In the genomic region with DNA sequence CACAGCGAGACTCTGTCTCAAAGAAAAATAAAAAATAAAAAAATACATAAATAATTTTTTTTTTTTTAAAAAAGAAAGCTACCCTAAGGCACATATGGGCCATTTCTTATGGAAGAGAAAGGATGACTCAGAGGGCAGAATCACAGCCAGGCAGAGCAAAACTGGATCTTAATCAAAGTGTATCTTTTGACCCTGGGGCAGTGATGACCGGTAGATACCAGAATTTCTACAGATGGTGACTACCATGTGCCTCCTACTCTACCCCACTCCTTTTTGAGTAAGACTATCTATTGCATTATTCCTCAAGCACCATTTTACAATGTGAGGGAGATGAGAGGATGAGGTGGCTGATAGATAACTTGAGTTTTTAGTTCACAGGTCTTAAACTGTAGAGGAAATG, we compare ENCODE assay signal across 14 cellular contexts. TPM values are rescaled to one million over a fixed set of nuclear protein-coding genes. Genes with fewer than 3 reads are reported as not detected.
DNase-seq lines count a peak whose midpoint lies in the region; ATAC-seq and TF ChIP-seq lines count a peak whose summit lies in the region.
"Had no signal": no experiment of that assay in that cellular context is flagged by ENCODE, and none has a peak within 500 bp of the region (broad histone marks: within the 10 kb centered on the region; RNA-seq: fewer than 3 reads in every experiment).

No MANE protein-coding gene starts in this region.

- H3K23ac ChIP-seq in neuronal stem cell (ENCODE audit: low read depth, low read length, poor library complexity) = no peak overlapping the region
- H3K23ac ChIP-seq in mesendoderm (ENCODE audit: low read length) = no peak overlapping the region

- H3K9me3 ChIP-seq in RWPE2 (ENCODE audit: severe bottlenecking) = no peaks in the 10 kb centered on the region
- H3K9me3 ChIP-seq in neuronal stem cell (replicated peaks in 1 of 2; ENCODE audit: control insufficient read depth in 2 of 2, insufficient read depth in 1 of 2, low read depth in 1 of 2, low read length in 2 of 2) = peaks cover 0 to 2% of the 10 kb centered on the region in 2 donors
- H3K9me3 ChIP-seq: SJCRH30 had no signal

- H3K4me3 ChIP-seq in RWPE2 (ENCODE audit: severe bottlenecking) (no peak overlapping the region), neuronal stem cell (ENCODE audit: low read length in 2 of 2) (no peak overlapping the region), mesendoderm (ENCODE audit: low read length) (no peak overlapping the region)
- H3K4me3 ChIP-seq: SJCRH30 had no signal

- WGBS in neuronal stem cell (ENCODE audit: extremely low coverage in 2 of 2, insufficient read length in 2 of 2, insufficient replicate concordance in 1 of 2), 2 donors = no CpG with 5 or more reads among the region's 2 CpGs
- WGBS in mesendoderm (ENCODE audit: extremely low coverage, insufficient coverage, low lambda C conversion rate) = no CpG with 5 or more reads among the region's 2 CpGs

- ATAC-seq in RWPE2 (ENCODE audit: low read depth) = peak; percentile 55
- ATAC-seq in left lobe of liver = no peak
- ATAC-seq: CD8-positive, alpha-beta T cell had no signal

- H3K27me3 ChIP-seq in RWPE2 (ENCODE audit: insufficient read depth, poor library complexity, severe bottlenecking) = no peaks in the 10 kb centered on the region
- no peaks in the 10 kb centered on the region for H3K27me3 ChIP-seq in neuronal stem cell (ENCODE audit: control insufficient read depth in 3 of 3, insufficient read depth in 3 of 3, low read depth in 1 of 3, low read length in 3 of 3)
- no peaks in the 10 kb centered on the region for H3K27me3 ChIP-seq in mesendoderm (ENCODE audit: insufficient read depth, low read length, poor library complexity)
- H3K27me3 ChIP-seq: SJCRH30 had no signal

- H4K91ac ChIP-seq in neuronal stem cell (ENCODE audit: low read depth, low read length, poor library complexity) = no peak overlapping the region

- no peak overlapping the region for H4K5ac ChIP-seq in mesendoderm (ENCODE audit: low read length)

- H4K8ac ChIP-seq in neuronal stem cell (ENCODE audit: low read depth, low read length) = no peak overlapping the region
- no peak overlapping the region for H4K8ac ChIP-seq in mesendoderm (ENCODE audit: low read depth, low read length)

- H3K79me1 ChIP-seq in neuronal stem cell (ENCODE audit: low read depth, low read length) (no peaks in the 10 kb centered on the region), mesendoderm (ENCODE audit: low read length) (no peaks in the 10 kb centered on the region)

- H2BK5ac ChIP-seq in neuronal stem cell (ENCODE audit: low read length) (no peak overlapping the region), mesendoderm (ENCODE audit: low read length) (no peak overlapping the region)

- H3K56ac ChIP-seq in mesendoderm (ENCODE audit: low read length) = no peak overlapping the region

- no peaks in the 10 kb centered on the region for H3K79me2 ChIP-seq in mesendoderm (ENCODE audit: control insufficient read depth, insufficient read depth, low read length)

- H3K4ac ChIP-seq in neuronal stem cell (ENCODE audit: low read length) (no peak overlapping the region), mesendoderm (ENCODE audit: low read depth, low read length) (no peak overlapping the region)

- H3K18ac ChIP-seq in neuronal stem cell (ENCODE audit: low read length) = no peak overlapping the region
- H3K18ac ChIP-seq in mesendoderm (ENCODE audit: low read length) = no peak overlapping the region

- no peak overlapping the region for H2BK15ac ChIP-seq in neuronal stem cell (ENCODE audit: low read length)
- H2BK15ac ChIP-seq in mesendoderm (replicated peaks; ENCODE audit: low read depth) = no peak overlapping the region

- H2AK5ac ChIP-seq in neuronal stem cell (ENCODE audit: low read depth, low read length) = no peak overlapping the region
- no peak overlapping the region for H2AK5ac ChIP-seq in mesendoderm (ENCODE audit: low read length)

- peak; percentile 31 for DNase-seq in AG08395 (ENCODE audit: low spot score)
- peak; percentile 64 for DNase-seq in ELR (ENCODE audit: low read depth)
- DNase-seq in RWPE2 (ENCODE audit: low spot score) = no peak
- DNase-seq in fibroblast of peridontal ligament (ENCODE audit: extremely low read depth) = peak; percentile 13
- DNase-seq in neuronal stem cell (ENCODE audit: low spot score) = no peak
- DNase-seq in left lobe of liver (ENCODE audit: low spot score) = no peak
- DNase-seq in mesendoderm = no peak
- DNase-seq: CD8-positive, alpha-beta T cell; MV-4-11; NCI-H1417 treated with DMSO at 0.1 percent for 48 hours; NCI-H2029 treated with DMSO at 0.1 percent for 48 hours; NCI-H510A treated with DMSO at 0.1 percent for 48 hours; SJCRH30 had no signal

- H2BK120ac ChIP-seq in neuronal stem cell (ENCODE audit: low read depth, low read length) = no peak overlapping the region
- no peak overlapping the region for H2BK120ac ChIP-seq in mesendoderm (ENCODE audit: low read depth, low read length)

- no peak overlapping the region for H2AFZ ChIP-seq in neuronal stem cell (ENCODE audit: low read length)

- peaks cover 4% of the 10 kb centered on the region for H3K4me1 ChIP-seq in RWPE2 (ENCODE audit: insufficient read depth, poor library complexity, severe bottlenecking)
- no peaks in the 10 kb centered on the region for H3K4me1 ChIP-seq in neuronal stem cell (ENCODE audit: control insufficient read depth in 2 of 2, insufficient read depth in 1 of 2, low read depth in 1 of 2, low read length in 2 of 2)
- H3K4me1 ChIP-seq in mesendoderm (ENCODE audit: control insufficient read depth, low read depth, low read length) = no peaks in the 10 kb centered on the region
- H3K4me1 ChIP-seq: SJCRH30 had no signal

- no peak overlapping the region for H3K14ac ChIP-seq in neuronal stem cell (ENCODE audit: low read length)

- no peak for TF ChIP-seq CTCF in RWPE2 (IDR thresholded peaks at IDR 0.05; ENCODE audit: poor library complexity, severe bottlenecking)

- H3K9ac ChIP-seq in neuronal stem cell (ENCODE audit: low read depth, low read length, poor library complexity) (no peak overlapping the region), mesendoderm (ENCODE audit: low read length) (no peak overlapping the region)
- H3K9ac ChIP-seq: KMS-11 had no signal

- no peak overlapping the region for H3K4me2 ChIP-seq in neuronal stem cell (ENCODE audit: insufficient read depth, low read length, poor library complexity, severe bottlenecking)
- no peak overlapping the region for H3K4me2 ChIP-seq in mesendoderm (ENCODE audit: low read length)
- H3K4me2 ChIP-seq: KMS-11 had no signal

- H2BK12ac ChIP-seq in neuronal stem cell (ENCODE audit: low read length) = no peak overlapping the region

- H3K36me3 ChIP-seq in RWPE2 (ENCODE audit: low read depth) (peaks cover 21% of the 10 kb centered on the region), neuronal stem cell (replicated peaks in 1 of 2; ENCODE audit: control insufficient read depth in 2 of 2, insufficient read depth in 2 of 2, low read length in 2 of 2) (peaks cover 8 to 83% of the 10 kb centered on the region in 2 donors), mesendoderm (ENCODE audit: control insufficient read depth, insufficient read depth, low read length) (no peaks in the 10 kb centered on the region)

- no peak overlapping the region for H3K27ac ChIP-seq in RWPE2 (ENCODE audit: poor library complexity, severe bottlenecking)
- no peak overlapping the region for H3K27ac ChIP-seq in neuronal stem cell (replicated peaks; ENCODE audit: low read length)
- H3K27ac ChIP-seq in mesendoderm (ENCODE audit: low read depth, low read length) = no peak overlapping the region
- H3K27ac ChIP-seq: KMS-11, SJCRH30 had no signal

RNA-seq across cellular contexts. Expression of gene TARS3, which starts 26.0 kb away (rescaled TPM):
- 12.7 TPM for polyA plus RNA-seq in neuronal stem cell (2013, experiment 1 of 2)
- 12.6 TPM for polyA plus RNA-seq in neuronal stem cell (2013, experiment 2 of 2)
- 5.1 TPM for total RNA-seq in left lobe of liver
- polyA plus RNA-seq in mesendoderm (2013, experiment 1 of 2) = 9.8 TPM
- polyA plus RNA-seq in mesendoderm (2013, experiment 2 of 2) = 9.6 TPM

RNA-seq across cellular contexts. Expression of gene TM2D3, which starts 46.1 kb away (rescaled TPM):
- 31.2 TPM for polyA plus RNA-seq in neuronal stem cell (2013, experiment 1 of 2)
- polyA plus RNA-seq in neuronal stem cell (2013, experiment 2 of 2) = 30.8 TPM
- 30.4 TPM for total RNA-seq in left lobe of liver
- 16.3 TPM for polyA plus RNA-seq in mesendoderm (2013, experiment 1 of 2)
- 16.3 TPM for polyA plus RNA-seq in mesendoderm (2013, experiment 2 of 2)

Comparison
In these comparisons a context has a peak if more than half of its experiments do, and no peak if none do; other contexts are left out.
1. DNase-seq: peak in AG08395 (single experiment), ELR (single experiment) and fibroblast of peridontal ligament (single experiment); none in RWPE2 (single experiment), neuronal stem cell (single experiment), left lobe of liver (single experiment) and mesendoderm (single experiment).